ENCODE assay signal across 40 cellular contexts in the genomic region with DNA sequence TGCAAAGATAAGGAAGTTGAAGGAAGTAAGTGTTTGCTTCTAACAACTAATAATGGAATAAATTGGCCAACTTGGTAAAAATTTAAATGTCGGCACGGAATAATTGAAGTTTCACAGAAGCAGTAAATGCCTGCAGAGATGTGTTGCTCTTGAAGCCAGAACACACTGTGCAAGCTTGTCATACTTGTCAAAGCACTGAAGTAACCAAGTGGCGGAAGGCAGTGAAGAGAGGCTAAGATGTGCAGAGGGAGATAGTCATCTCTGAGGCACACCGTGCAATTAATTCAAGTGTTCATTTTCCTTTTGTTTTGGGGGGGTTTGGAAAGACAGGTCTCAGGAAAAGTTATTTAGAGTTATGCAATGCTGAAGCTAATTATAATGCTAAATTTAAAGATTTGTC. TPM values are rescaled to one million over a fixed set of nuclear protein-coding genes. Genes with fewer than 3 reads are reported as not detected.
"Had no signal": no experiment of that assay in that cellular context is flagged by ENCODE, and none has a peak within 500 bp of the region (broad histone marks: within the 10 kb centered on the region; RNA-seq: fewer than 3 reads in every experiment).

No MANE protein-coding gene starts in this region.

- H3K36me3 ChIP-seq: MG63 had no signal

- H3K9me3 ChIP-seq: MG63 had no signal

- H3K4me2 ChIP-seq: KMS-11 had no signal

- DNase-seq: Karpas-422, Kasumi-1, KBM-7, KG1, MG63, MM.1S, MV-4-11, NCI-H1048, NCI-H1092, NCI-H1092 treated with DMSO at 0.1 percent for 48 hours, NCI-H1105, NCI-H1105 treated with DMSO at 0.1 percent for 48 hours, NCI-H1417, NCI-H1417 treated with DMSO at 0.1 percent for 48 hours, NCI-H1436, NCI-H1436 treated with DMSO at 0.1 percent for 48 hours, NCI-H146, NCI-H1694, NCI-H1694 treated with DMSO at 0.1 percent for 48 hours, NCI-H187, NCI-H187 treated with DMSO at 0.1 percent for 48 hours, NCI-H1930, NCI-H2029, NCI-H2029 treated with DMSO at 0.1 percent for 48 hours, NCI-H2081, NCI-H2081 treated with DMSO at 0.1 percent for 48 hours, NCI-H2107, NCI-H2171, NCI-H2171 treated with DMSO at 0.1 percent for 48 hours, NCI-H2227 treated with DMSO at 0.1 percent for 48 hours, NCI-H226, NCI-H345, NCI-H446, NCI-H446 treated with DMSO at 0.1 percent for 48 hours, NCI-H510A had no signal

- H3K9ac ChIP-seq: KMS-11 had no signal

- H3K4me3 ChIP-seq: MG63 had no signal

- H3K27ac ChIP-seq: KMS-11 had no signal

RNA-seq across cellular contexts. Expression of a gene that starts 5.2 kb away (rescaled TPM):
- total RNA-seq: LHCN-M2, M059J, MCF 10A, NCI-H460 had no signal

RNA-seq across cellular contexts. Expression of a gene that starts 50.6 kb away (rescaled TPM):
- total RNA-seq: LHCN-M2, M059J, MCF 10A, NCI-H460 had no signal
